ENCODE assay signal across 10 cellular contexts in the genomic region with DNA sequence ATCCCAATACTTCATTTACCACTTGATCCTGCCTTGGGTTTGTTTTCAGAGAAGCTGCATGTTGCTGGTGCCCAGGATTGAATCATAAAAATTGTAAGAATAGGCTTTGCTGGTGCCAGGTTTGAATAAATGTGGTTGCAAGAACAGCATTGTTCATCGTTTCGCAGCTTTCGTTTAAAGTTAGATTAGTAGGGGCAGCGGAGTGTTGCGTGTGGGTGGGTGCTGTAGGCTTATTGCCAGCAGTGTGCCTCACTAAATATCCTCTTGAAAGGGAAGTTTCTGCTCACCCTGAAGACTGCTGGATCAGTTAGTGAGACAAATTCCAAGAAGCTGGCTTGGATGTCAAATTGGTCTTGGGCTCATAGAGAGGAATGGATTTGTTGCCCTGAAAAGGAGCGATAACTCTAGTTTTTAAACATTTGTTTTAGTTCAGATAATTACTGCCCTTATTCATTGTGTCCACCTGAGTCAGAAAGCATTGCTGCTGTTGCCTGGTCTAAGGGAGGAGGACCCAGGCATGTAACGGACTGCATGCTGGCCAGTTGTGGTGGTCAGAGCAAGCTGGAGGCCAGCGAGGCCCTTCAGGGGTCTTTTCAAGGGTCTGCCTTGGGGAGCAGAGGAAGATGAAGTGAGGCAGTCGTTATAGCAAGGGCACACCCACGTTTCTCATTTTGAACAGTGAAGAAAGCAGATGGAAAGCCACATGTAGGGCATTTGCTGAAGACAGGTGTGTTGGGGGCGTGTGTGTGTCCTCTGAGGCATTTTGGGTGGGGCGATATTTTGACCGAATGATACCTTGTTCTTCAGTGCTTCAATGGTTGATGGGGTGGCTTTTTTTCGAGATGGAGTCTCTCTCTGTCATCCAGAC. TPM values are rescaled to one million over a fixed set of nuclear protein-coding genes. Genes with fewer than 3 reads are reported as not detected.
DNase-seq lines count a peak whose midpoint lies in the region; ATAC-seq and TF ChIP-seq lines count a peak whose summit lies in the region.
"Had no signal": no experiment of that assay in that cellular context is flagged by ENCODE, and none has a peak within 500 bp of the region (broad histone marks: within the 10 kb centered on the region; RNA-seq: fewer than 3 reads in every experiment).

No MANE protein-coding gene starts in this region.

- H3K4me3 ChIP-seq in BLaER1 treated with 17β-estradiol and CSF1 and Interleukin-3, amounts not matched to agents 10 nM and 100 nM: 0 out of 20 replicates have a peak overlapping the region, but pooled peaks of 1 of the 10 experiments have one; percentile 36
- H3K4me3 ChIP-seq in adrenal gland: no peak overlapping the region
- H3K4me3 ChIP-seq: gastroesophageal sphincter had no signal

- TF ChIP-seq POLR2A in adrenal gland (IDR thresholded peaks at IDR 0.05): no peak

- peaks cover 100% of the 10 kb centered on the region in 11 experiments for H4K20me1 ChIP-seq in BLaER1 treated with 17β-estradiol and CSF1 and Interleukin-3, amounts not matched to agents 10 nM and 100 nM

- H3K4me2 ChIP-seq in BLaER1 treated with 17β-estradiol and CSF1 and Interleukin-3, amounts not matched to agents 10 nM and 100 nM: peak overlapping the region; percentile 88 to 99 (median 93)

- DNase-seq in HFFc6 (no peak), adrenal gland (no peak), 8988T (no peak)
- no peak for DNase-seq in naive thymus-derived CD8-positive, alpha-beta T cell
- DNase-seq in activated CD4-positive, alpha-beta T cell treated with anti-CD3 and anti-CD28 coated beads, Interleukin-2, amount 50 U/mL, for 4 hours: no peak
- DNase-seq: NCI-H187 had no signal

- peaks cover 26 to 100% (median 90%) of the 10 kb centered on the region in 11 experiments for H3K36me3 ChIP-seq in BLaER1 treated with 17β-estradiol and CSF1 and Interleukin-3, amounts not matched to agents 10 nM and 100 nM
- H3K36me3 ChIP-seq in adrenal gland (replicated peaks in 1 of 2): peaks cover 0 to 7% of the 10 kb centered on the region in 2 donors

- peak overlapping the region; percentile 27; the same call in 1 of the 2 replicates for H3K27ac Mint-ChIP-seq in HFFc6
- peak overlapping the region; percentile 61 to 88 (median 77) for H3K27ac Mint-ChIP-seq in naive thymus-derived CD8-positive, alpha-beta T cell

- H3K9me3 ChIP-seq in BLaER1 treated with 17β-estradiol and CSF1 and Interleukin-3, amounts not matched to agents 10 nM and 100 nM (replicated peaks in 1 of 11): no peaks in the 10 kb centered on the region
- no peaks in the 10 kb centered on the region for H3K9me3 ChIP-seq in adrenal gland (replicated peaks in 1 of 3)
- H3K9me3 ChIP-seq: gastroesophageal sphincter had no signal

- intact Hi-C loops in adrenal gland (cut with DNase I): no loop called here

- H3K36me3 Mint-ChIP-seq in HFFc6 (ENCODE audit: low read depth): peaks cover 14% of the 10 kb centered on the region
- peaks cover 0 to 36% (median 0%) of the 10 kb centered on the region in 3 donors for H3K36me3 Mint-ChIP-seq in naive thymus-derived CD8-positive, alpha-beta T cell

- no peak overlapping the region; the same call in 1 of the 2 replicates for H3K4me3 Mint-ChIP-seq in HFFc6
- peak overlapping the region in 9 of 10 donors; percentile 18 to 81 (median 52) for H3K4me3 Mint-ChIP-seq in naive thymus-derived CD8-positive, alpha-beta T cell

- TF ChIP-seq CTCF in HFFc6 (IDR thresholded peaks at IDR 0.05) (no peak), adrenal gland (IDR thresholded peaks at IDR 0.05) (no peak)

- WGBS in adrenal gland, 4 donors: 56 to 63% (median 59%) methylated on average over 14 of the region's 14 CpGs

- peak; percentile 25 to 32 for ATAC-seq in naive thymus-derived CD8-positive, alpha-beta T cell
- ATAC-seq in HG03342 (IDR thresholded peaks at IDR 0.05; ENCODE audit: unreplicated experiment) (no peak), GM21381 (IDR thresholded peaks at IDR 0.05; ENCODE audit: unreplicated experiment) (no peak)
- ATAC-seq: gastroesophageal sphincter had no signal

- no peaks in the 10 kb centered on the region for H3K27me3 Mint-ChIP-seq in HFFc6 (ENCODE audit: insufficient read depth)
- H3K27me3 Mint-ChIP-seq in naive thymus-derived CD8-positive, alpha-beta T cell: no peaks in the 10 kb centered on the region

- H3K27me3 ChIP-seq in BLaER1 treated with 17β-estradiol and CSF1 and Interleukin-3, amounts not matched to agents 10 nM and 100 nM: no peaks in the 10 kb centered on the region
- no peaks in the 10 kb centered on the region for H3K27me3 ChIP-seq in adrenal gland
- H3K27me3 ChIP-seq: gastroesophageal sphincter had no signal

- peak overlapping the region; percentile 13 to 57 (median 40); a peak in 19 of 22 replicates for H3K9ac ChIP-seq in BLaER1 treated with 17β-estradiol and CSF1 and Interleukin-3, amounts not matched to agents 10 nM and 100 nM

- peak overlapping the region in 9 of 11 experiments; percentile 7 to 54 (median 25); a peak in 13 of 22 replicates for H3K27ac ChIP-seq in BLaER1 treated with 17β-estradiol and CSF1 and Interleukin-3, amounts not matched to agents 10 nM and 100 nM
- peak overlapping the region in 3 of 5 donors; percentile 6 to 11 (median 10) for H3K27ac ChIP-seq in adrenal gland

- H3K4me1 Mint-ChIP-seq in HFFc6 (ENCODE audit: low read depth): peaks cover 21% of the 10 kb centered on the region
- peaks cover 20 to 76% (median 53%) of the 10 kb centered on the region in 4 donors for H3K4me1 Mint-ChIP-seq in naive thymus-derived CD8-positive, alpha-beta T cell

- POLR2A ChIA-PET in naive thymus-derived CD8-positive, alpha-beta T cell (lab: Charles Lee): interaction anchor here (0.7 kb wide), 1 partner anchor 21 kb away, joined by 8 read pairs; no protein-coding TSS in a partner anchor

- no peaks in the 10 kb centered on the region for H3K9me3 Mint-ChIP-seq in HFFc6
- no peaks in the 10 kb centered on the region for H3K9me3 Mint-ChIP-seq in naive thymus-derived CD8-positive, alpha-beta T cell

- peaks cover 77 to 96% (median 87%) of the 10 kb centered on the region in 10 experiments for H3K4me1 ChIP-seq in BLaER1 treated with 17β-estradiol and CSF1 and Interleukin-3, amounts not matched to agents 10 nM and 100 nM
- H3K4me1 ChIP-seq in adrenal gland (replicated peaks in 1 of 2): peaks cover 27 to 52% of the 10 kb centered on the region in 2 donors

RNA-seq across cellular contexts. Expression of a gene that starts 8.5 kb away (rescaled TPM):
- 100 to 1,000 TPM; 227 to 298 (median 277) TPM for total RNA-seq in HFFc6 (2021; fragmentation: NEBNext Ultra II Directional; extraction: Animal tissue kit (Norgen Biotek cat#: 25700))
- total RNA-seq in adrenal gland: 100 to 1,000 TPM in 5 of 8 donors, 10 to 100 TPM in 3; 75.0 to 254 (median 145) TPM
- 100 to 1,000 TPM; 192 to 232 (median 219) TPM for polyA plus RNA-seq in adrenal gland
- total RNA-seq in naive thymus-derived CD8-positive, alpha-beta T cell: 100 to 1,000 TPM; 385 to 391 TPM
- 10 to 100 TPM; 79.6 to 99.1 (median 92.8) TPM for polyA plus RNA-seq in naive thymus-derived CD8-positive, alpha-beta T cell

RNA-seq across cellular contexts. Expression of a gene that starts 37.3 kb away (rescaled TPM):
- total RNA-seq in HFFc6 (2021; fragmentation: NEBNext Ultra II Directional; extraction: Animal tissue kit (Norgen Biotek cat#: 25700)): 100 to 1,000 TPM; 156 to 190 (median 166) TPM
- total RNA-seq in adrenal gland: 100 to 1,000 TPM in 4 of 8 donors, 10 to 100 TPM in 4; 48.8 to 188 (median 100) TPM
- polyA plus RNA-seq in adrenal gland: 10 to 100 TPM; 67.3 to 92.3 (median 68.1) TPM
- total RNA-seq in naive thymus-derived CD8-positive, alpha-beta T cell: 100 to 1,000 TPM; 268 to 270 TPM
- polyA plus RNA-seq in naive thymus-derived CD8-positive, alpha-beta T cell: 100 to 1,000 TPM; 201 to 331 (median 218) TPM

RNA-seq across cellular contexts. Expression of a gene that starts 38.6 kb away (rescaled TPM):
- 10 to 100 TPM; 28.6 to 36.8 (median 35.0) TPM for total RNA-seq in HFFc6 (2021; fragmentation: NEBNext Ultra II Directional; extraction: Animal tissue kit (Norgen Biotek cat#: 25700))
- 10 to 100 TPM; 16.4 to 82.7 (median 44.5) TPM for total RNA-seq in adrenal gland
- polyA plus RNA-seq in adrenal gland: 100 to 1,000 TPM in 2 of 3 donors, 1 to 10 TPM in 1; 8.1 to 466 (median 422) TPM
- total RNA-seq in naive thymus-derived CD8-positive, alpha-beta T cell: 10 to 100 TPM; 54.7 to 62.3 TPM
- polyA plus RNA-seq in naive thymus-derived CD8-positive, alpha-beta T cell: 10 to 100 TPM; 33.5 to 41.0 (median 36.6) TPM

RNA-seq across cellular contexts. Expression of a gene that starts 55.3 kb away (rescaled TPM):
- 100 to 1,000 TPM in 1 of 6 experiments, 10 to 100 TPM in 5; 91.5 to 122 (median 99.5) TPM for total RNA-seq in HFFc6 (2021; fragmentation: NEBNext Ultra II Directional; extraction: Animal tissue kit (Norgen Biotek cat#: 25700))
- 100 to 1,000 TPM; 134 to 196 (median 170) TPM for total RNA-seq in adrenal gland
- polyA plus RNA-seq in adrenal gland: 100 to 1,000 TPM; 103 to 157 (median 124) TPM
- total RNA-seq in naive thymus-derived CD8-positive, alpha-beta T cell: 100 to 1,000 TPM; 267 to 270 TPM
- polyA plus RNA-seq in naive thymus-derived CD8-positive, alpha-beta T cell: 10 to 100 TPM; 45.0 to 91.4 (median 60.9) TPM

Comparison
In these comparisons a context has a peak if more than half of its experiments do, and no peak if none do; other contexts are left out.
1. ATAC-seq: peak in naive thymus-derived CD8-positive, alpha-beta T cell (2 of 2); none in HG03342 (single experiment) and GM21381 (single experiment).